In the genomic region with DNA sequence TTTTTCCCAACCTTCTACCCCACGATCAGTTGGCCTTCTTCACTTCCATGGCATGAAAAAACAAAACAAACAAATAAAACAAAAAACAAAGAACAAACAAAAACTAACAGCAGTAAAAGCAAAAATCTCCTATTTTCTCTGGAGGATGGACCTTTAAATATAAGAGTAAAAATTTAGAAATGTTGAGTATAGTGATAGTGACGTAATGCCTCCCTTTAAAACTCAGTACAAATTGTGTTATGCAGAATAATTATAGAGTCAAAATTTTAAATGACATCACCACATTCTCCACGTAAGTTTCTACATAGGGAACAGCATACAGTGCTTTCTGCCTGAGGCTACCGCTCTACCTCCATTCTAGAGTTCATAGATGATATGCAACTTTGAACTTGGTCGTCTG, we compare ENCODE assay signal across 26 cellular contexts.
"Had no signal": no experiment of that assay in that cellular context is flagged by ENCODE, and none has a peak within 500 bp of the region (broad histone marks: within the 10 kb centered on the region; RNA-seq: fewer than 3 reads in every experiment).

No MANE protein-coding gene starts in this region.

- H3K27ac ChIP-seq: hepatocyte, left lung, left ventricle myocardium inferior, lower lobe of right lung had no signal

- H3K27me3 Mint-ChIP-seq: memory B cell; naive B cell; naive thymus-derived CD4-positive, alpha-beta T cell had no signal

- H3K36me3 ChIP-seq: left lung, left ventricle myocardium inferior, lower lobe of right lung had no signal

- H3K4me3 Mint-ChIP-seq: immature natural killer cell; memory B cell; mesothelial cell of epicardium; naive B cell; naive thymus-derived CD4-positive, alpha-beta T cell had no signal

- DNase-seq: hippocampal formation; hypothalamus; immature natural killer cell; islet precursor cell; kidney; kidney glomerular epithelial cell; left cardiac atrium; left colon; left lung; left ventricle myocardium inferior; left ventricle myocardium superior; lower lobe of right lung; mammary epithelial cell; mesenchymal stem cell; mesendoderm; midbrain; mucosa of descending colon; naive B cell; naive thymus-derived CD4-positive, alpha-beta T cell had no signal

- H3K9me3 ChIP-seq: left lung, lower lobe of right lung, mucosa of descending colon had no signal

- FAIRE-seq: islet of Langerhans, keratinocyte, kidney had no signal

- H3K4me1 Mint-ChIP-seq: immature natural killer cell; memory B cell; mesothelial cell of epicardium; naive B cell; naive thymus-derived CD4-positive, alpha-beta T cell had no signal

- H3K27me3 ChIP-seq: hepatocyte, left lung had no signal

- H3K4me3 ChIP-seq: hepatocyte, left lung, left ventricle myocardium inferior, lower lobe of right lung, lung, mucosa of descending colon had no signal

- H3K27ac Mint-ChIP-seq: immature natural killer cell; memory B cell; mesothelial cell of epicardium; naive B cell; naive thymus-derived CD4-positive, alpha-beta T cell had no signal

- H3K79me2 ChIP-seq: hepatocyte had no signal

- ATAC-seq: left cardiac atrium; left colon; left lobe of liver; left lung; left ventricle myocardium superior; lower lobe of right lung; mucosa of descending colon; naive thymus-derived CD4-positive, alpha-beta T cell had no signal

- H2AFZ ChIP-seq: hepatocyte had no signal

- H3K4me1 ChIP-seq: left lung, left ventricle myocardium inferior, lower lobe of right lung had no signal

- H3K36me3 Mint-ChIP-seq: immature natural killer cell; memory B cell; mesothelial cell of epicardium; naive B cell; naive thymus-derived CD4-positive, alpha-beta T cell had no signal

- H3K4me2 ChIP-seq: hepatocyte had no signal
